8 cellular contexts compared by ENCODE assay signal in the genomic region with DNA sequence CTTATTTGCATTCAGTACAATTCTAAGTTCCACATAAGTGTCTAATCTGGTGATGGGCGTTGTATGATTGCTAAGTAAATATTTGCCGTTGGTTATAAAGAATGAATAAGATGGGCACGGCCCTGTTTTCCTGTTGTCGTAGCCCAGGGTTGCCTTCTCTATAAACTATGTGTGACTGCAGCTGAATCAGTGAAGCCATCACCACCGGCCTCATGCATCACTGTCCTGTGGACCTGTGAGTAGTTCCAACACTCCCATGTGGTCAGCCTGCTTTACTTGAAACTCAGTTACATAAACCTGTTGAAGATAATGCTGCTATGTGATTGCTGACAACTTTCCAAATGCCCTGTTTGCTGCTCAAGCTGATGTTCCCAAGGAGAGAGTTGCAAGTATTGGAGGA. TPM values are rescaled to one million over a fixed set of nuclear protein-coding genes. Genes with fewer than 3 reads are reported as not detected.
DNase-seq lines count a peak whose midpoint lies in the region; ATAC-seq, FAIRE-seq and TF ChIP-seq lines count a peak whose summit lies in the region.

No MANE protein-coding gene starts in this region.

- H4K20me1 ChIP-seq in DND-41 (ENCODE audit: insufficient read depth, low read length): no peaks in the 10 kb centered on the region

- H3K4me3 ChIP-seq in DND-41 (ENCODE audit: low read depth in 1 of 2, low read length in 2 of 2) (no peak overlapping the region), choroid plexus epithelial cell (ENCODE audit: low read depth, low read length) (no peak overlapping the region), pancreas (no peak overlapping the region)

- intact Hi-C loops in pancreas (cut with DNase I): no loop called here

- TF ChIP-seq CTCF in DND-41 (IDR thresholded peaks at IDR 0.05; ENCODE audit: borderline replicate concordance, extremely low read depth, low read length, poor library complexity, severe bottlenecking): no peak
- TF ChIP-seq CTCF in choroid plexus epithelial cell (conservative IDR thresholded peaks at IDR 0.05; ENCODE audit: low read depth, low read length): no peak
- no peak for TF ChIP-seq CTCF in pancreas (IDR thresholded peaks at IDR 0.05)

- ATAC-seq in DND-41 (ENCODE audit: insufficient read depth, low read depth) (no peak), pancreas (no peak), GM19324 (IDR thresholded peaks at IDR 0.05; ENCODE audit: low FRiP score, unreplicated experiment) (no peak)

- H3K27ac ChIP-seq in DND-41 (ENCODE audit: low read length) (peak overlapping the region; percentile 95), pancreas (peak overlapping the region in 3 of 4 donors; percentile 29 to 96 (median 84))

- no peak for FAIRE-seq in pancreas (lab: Jason Lieb, UNC)

- DNase-seq in DND-41: no peak
- DNase-seq in NCI-H460 (ENCODE audit: extremely low read depth, low read depth): peak; percentile 69
- DNase-seq in choroid plexus epithelial cell (ENCODE audit: low read depth): peak; percentile 80
- DNase-seq in pancreas: no peak
- no peak for DNase-seq in globus pallidus (ENCODE audit: low spot score)
- no peak for DNase-seq in NCI-H1930 (lab: John Stamatoyannopoulos, UW)
- DNase-seq in AML-193 (lab: John Stamatoyannopoulos, UW): no peak

- H3K9me3 ChIP-seq in DND-41 (ENCODE audit: insufficient read depth, low read length, severe bottlenecking) (no peaks in the 10 kb centered on the region), pancreas (no peaks in the 10 kb centered on the region)

- peak overlapping the region; percentile 56 for H3K4me2 ChIP-seq in DND-41 (ENCODE audit: insufficient read depth, low read length)

- H3K36me3 ChIP-seq in DND-41 (ENCODE audit: insufficient read depth, low read length) (no peaks in the 10 kb centered on the region), pancreas (no peaks in the 10 kb centered on the region)

- H2AFZ ChIP-seq in DND-41 (ENCODE audit: low read depth, low read length): no peak overlapping the region

- 15% methylated on average over 5 of the region's 5 CpGs for WGBS in pancreas, 2 donors

- no peaks in the 10 kb centered on the region for H3K79me2 ChIP-seq in DND-41 (ENCODE audit: insufficient read depth, low read length)

- H3K9ac ChIP-seq in DND-41 (ENCODE audit: low read depth, low read length): peak overlapping the region; percentile 69

- H3K27me3 ChIP-seq in DND-41 (ENCODE audit: insufficient read depth, low read length, poor library complexity) (no peaks in the 10 kb centered on the region), pancreas (no peaks in the 10 kb centered on the region)

- H3K4me1 ChIP-seq in DND-41 (ENCODE audit: insufficient read depth, low read length): peaks cover 96% of the 10 kb centered on the region
- H3K4me1 ChIP-seq in pancreas: peaks cover 40 to 81% (median 49%) of the 10 kb centered on the region in 3 donors

RNA-seq across cellular contexts. Expression of gene KLF6, which starts 21.6 kb away (rescaled TPM):
- total RNA-seq in NCI-H460 (2014; rRNA removed; shearing (Covaris generic)): 8.8 and 15.7 TPM in 2 replicates
- polyA plus RNA-seq in NCI-H460 (2014; cell fraction: nucleus; rRNA removed): 7.2 and 9.7 TPM in 2 replicates
- total RNA-seq in pancreas: 100 to 1,000 TPM in 1 of 6 donors, 10 to 100 TPM in 5; 41.2 to 157 (median 70.5) TPM
- polyA plus RNA-seq in pancreas: 10 to 100 TPM; 29.0 to 41.0 TPM

Comparison
In these comparisons a context has a peak if more than half of its experiments do, and no peak if none do; other contexts are left out.
1. DNase-seq: peak in NCI-H460 (single experiment) and choroid plexus epithelial cell (single experiment); none in DND-41 (single experiment), pancreas (0 of 6), globus pallidus (single experiment), NCI-H1930 (0 of 2) and AML-193 (0 of 2).